In genomic region chr22:37248251-37248650, GRCh38 we compare ENCODE assay signal across 23 cellular contexts. TPM values are rescaled to one million over a fixed set of nuclear protein-coding genes. Genes with fewer than 3 reads are reported as not detected.
DNase-seq lines count a peak whose midpoint lies in the region; ATAC-seq and TF ChIP-seq lines count a peak whose summit lies in the region.
"Had no signal": no experiment of that assay in that cellular context is flagged by ENCODE, and none has a peak within 500 bp of the region (broad histone marks: within the 10 kb centered on the region; RNA-seq: fewer than 3 reads in every experiment).

No MANE protein-coding gene starts in this region.

- no peaks in the 10 kb centered on the region for H3K9me3 Mint-ChIP-seq in endodermal cell
- H3K9me3 Mint-ChIP-seq: CD4-positive, alpha-beta memory T cell; T-helper 2 cell treated with Interferon-gamma antibody and Interleukin-4, amounts not matched to agents 5 μg/mL and 100 μg/mL, for 36 hours had no signal

- no peak overlapping the region for H2AFZ ChIP-seq in mammary epithelial cell (ENCODE audit: low read depth, low read length)

- in situ Hi-C loops in mammary epithelial cell (cut with MboI; ENCODE audit: low sequenced_read_pairs in 2 of 2): no loop called here

- H3K4me3 Mint-ChIP-seq in endodermal cell: no peak overlapping the region
- H3K4me3 Mint-ChIP-seq: CD4-positive, alpha-beta memory T cell; T-helper 2 cell treated with Interferon-gamma antibody and Interleukin-4, amounts not matched to agents 5 μg/mL and 100 μg/mL, for 36 hours had no signal

- no peak overlapping the region for H3K4me2 ChIP-seq in mammary epithelial cell (ENCODE audit: insufficient read depth, low read depth, low read length)
- H3K4me2 ChIP-seq: KMS-11 had no signal

- peak; percentile 37 for DNase-seq in mammary epithelial cell
- DNase-seq in breast epithelium (ENCODE audit: low spot score in 2 of 2): no peak
- peak; percentile 14 to 29 for DNase-seq in NCI-H526 (lab: John Stamatoyannopoulos, UW)
- peak; percentile 24 for DNase-seq in endodermal cell
- peak; percentile 6 for DNase-seq in upper lobe of right lung
- DNase-seq in NOMO-1 (lab: John Stamatoyannopoulos, UW; ENCODE audit: unreplicated experiment in 2 of 2): no peak
- DNase-seq: activated naive CD4-positive, alpha-beta T cell treated with anti-CD3 and anti-CD28 coated beads, Interleukin-2, amount 50 U/mL, for 16 hours; CD4-positive, alpha-beta memory T cell; colonic mucosa; gastrocnemius medialis; left colon; NCI-H1092 treated with DMSO at 0.1 percent for 48 hours; NCI-H524 treated with DMSO at 0.1 percent for 48 hours; OCI-M1 had no signal

- H3K27me3 Mint-ChIP-seq in endodermal cell (ENCODE audit: insufficient read depth): peaks cover 1% of the 10 kb centered on the region
- H3K27me3 Mint-ChIP-seq: CD4-positive, alpha-beta memory T cell had no signal

- BruUV-seq in mammary epithelial cell (replicated peaks; lab: Mats Ljungman, UMichigan): no TSS peak

- WGBS in mammary epithelial cell (ENCODE audit: low coverage, missing lambda C conversion rate): 25% methylated on average over 6 of the region's 6 CpGs
- WGBS in endodermal cell (ENCODE audit: insufficient coverage in 1 of 2, insufficient read length in 1 of 2), 2 experiments: 88 to 92% methylated on average over 2 to 6 of the region's 6 CpGs

- TF ChIP-seq CTCF in mammary epithelial cell (conservative IDR thresholded peaks at IDR 0.05 in 1 of 2, IDR thresholded peaks at IDR 0.05 in 1 of 2; ENCODE audit: extremely low read depth in 1 of 2, insufficient read depth in 1 of 2, low read depth in 1 of 2, low read length in 2 of 2): no peak
- TF ChIP-seq CTCF in breast epithelium (IDR thresholded peaks at IDR 0.05): no peak
- TF ChIP-seq CTCF in endodermal cell (conservative IDR thresholded peaks at IDR 0.05): no peak
- TF ChIP-seq CTCF in upper lobe of right lung (IDR thresholded peaks at IDR 0.05): no peak

- H4K20me1 ChIP-seq in mammary epithelial cell (ENCODE audit: insufficient read depth, low read length): no peaks in the 10 kb centered on the region

- no peak for TF ChIP-seq POLR2A in breast epithelium (IDR thresholded peaks at IDR 0.05)

- dilution Hi-C loops in mammary epithelial cell (cut with HindIII; ENCODE audit: low sequenced_read_pairs): no loop called here

- peaks cover 8% of the 10 kb centered on the region for H3K79me2 ChIP-seq in mammary epithelial cell (ENCODE audit: insufficient read depth, low read length)

- peaks cover 21% of the 10 kb centered on the region for H3K4me1 ChIP-seq in mammary epithelial cell (ENCODE audit: insufficient read depth, low read length)
- no peaks in the 10 kb centered on the region for H3K4me1 ChIP-seq in breast epithelium
- no peaks in the 10 kb centered on the region for H3K4me1 ChIP-seq in endodermal cell (ENCODE audit: control insufficient read depth, insufficient read depth, low read length)
- peaks cover 6% of the 10 kb centered on the region for H3K4me1 ChIP-seq in upper lobe of right lung
- H3K4me1 ChIP-seq: colonic mucosa, gastrocnemius medialis had no signal

- H3K27ac ChIP-seq in mammary epithelial cell (ENCODE audit: insufficient read depth, low read depth, low read length) (no peak overlapping the region), breast epithelium (no peak overlapping the region), endodermal cell (ENCODE audit: low read depth, low read length) (no peak overlapping the region), upper lobe of right lung (no peak overlapping the region)
- H3K27ac ChIP-seq: colonic mucosa, gastrocnemius medialis, KMS-11, neutrophil, right atrium auricular region, SJSA1 had no signal

- H3K4me3 ChIP-seq in mammary epithelial cell (replicated peaks in 1 of 3; ENCODE audit: insufficient read depth in 1 of 3, low read depth in 2 of 3, low read length in 3 of 3) (no peak overlapping the region), breast epithelium (no peak overlapping the region), endodermal cell (ENCODE audit: low read length) (no peak overlapping the region), upper lobe of right lung (no peak overlapping the region)
- H3K4me3 ChIP-seq: colonic mucosa, gastrocnemius medialis, right atrium auricular region, SJSA1 had no signal

- H3K27ac Mint-ChIP-seq in endodermal cell: no peak overlapping the region
- H3K27ac Mint-ChIP-seq: T-helper 2 cell treated with Interferon-gamma antibody and Interleukin-4, amounts not matched to agents 5 μg/mL and 100 μg/mL, for 36 hours had no signal

- H3K4me1 Mint-ChIP-seq in endodermal cell: peaks cover 7% of the 10 kb centered on the region

- H3K36me3 ChIP-seq in mammary epithelial cell (ENCODE audit: insufficient read depth, low read length) (no peaks in the 10 kb centered on the region), breast epithelium (no peaks in the 10 kb centered on the region), endodermal cell (ENCODE audit: control insufficient read depth, insufficient read depth, low read length) (no peaks in the 10 kb centered on the region), upper lobe of right lung (no peaks in the 10 kb centered on the region)
- H3K36me3 ChIP-seq: colonic mucosa, gastrocnemius medialis, neutrophil, right atrium auricular region, SJSA1 had no signal

- intact Hi-C loops in mammary epithelial cell (cut with micrococcal nuclease): no loop called here
- intact Hi-C loops in breast epithelium (cut with DNase I; ENCODE audit: low total_unique reads): no loop called here
- intact Hi-C loops in upper lobe of right lung (cut with DNase I): no loop called here

- no peaks in the 10 kb centered on the region for H3K27me3 ChIP-seq in mammary epithelial cell (ENCODE audit: insufficient read depth, low read length)
- H3K27me3 ChIP-seq in breast epithelium: no peaks in the 10 kb centered on the region
- H3K27me3 ChIP-seq in endodermal cell (ENCODE audit: control insufficient read depth, insufficient read depth, low read length, poor library complexity, severe bottlenecking): no peaks in the 10 kb centered on the region
- no peaks in the 10 kb centered on the region for H3K27me3 ChIP-seq in upper lobe of right lung
- H3K27me3 ChIP-seq: colonic mucosa, neutrophil, SJSA1 had no signal

- no peak overlapping the region for H3K9ac ChIP-seq in mammary epithelial cell (ENCODE audit: insufficient read depth, low read length)
- H3K9ac ChIP-seq in endodermal cell (ENCODE audit: extremely low read depth, low read length, poor library complexity, severe bottlenecking): no peak overlapping the region
- H3K9ac ChIP-seq: KMS-11 had no signal

- ATAC-seq in upper lobe of right lung: no peak
- no peak for ATAC-seq in GM21423 (IDR thresholded peaks at IDR 0.05; ENCODE audit: unreplicated experiment)
- ATAC-seq in HG02938 (IDR thresholded peaks at IDR 0.05; ENCODE audit: unreplicated experiment): no peak
- ATAC-seq: gastrocnemius medialis, left colon had no signal

- H3K36me3 Mint-ChIP-seq in endodermal cell (ENCODE audit: low read depth): no peaks in the 10 kb centered on the region

- no peaks in the 10 kb centered on the region for H3K9me3 ChIP-seq in mammary epithelial cell (replicated peaks; ENCODE audit: insufficient read depth, low read length)
- no peaks in the 10 kb centered on the region for H3K9me3 ChIP-seq in breast epithelium
- H3K9me3 ChIP-seq in endodermal cell (ENCODE audit: control insufficient read depth, low read length): no peaks in the 10 kb centered on the region
- H3K9me3 ChIP-seq in upper lobe of right lung: no peaks in the 10 kb centered on the region
- H3K9me3 ChIP-seq: colonic mucosa, gastrocnemius medialis, neutrophil, right atrium auricular region, SJSA1 had no signal

- CTCF ChIA-PET in mammary epithelial cell (lab: Charles Lee; ENCODE audit: low non-redundant PET): no interaction called here

RNA-seq across cellular contexts. Expression of gene RAC2, which starts 4.2 kb away (rescaled TPM):
- 100 to 1,000 TPM in 1 of 2 donors, 10 to 100 TPM in 1; 13.2 to 119 TPM for total RNA-seq in mammary epithelial cell
- 211 TPM for polyA plus RNA-seq in mammary epithelial cell
- polyA minus RNA-seq in mammary epithelial cell: 272 TPM
- total RNA-seq in breast epithelium: 10 to 100 TPM; 10.5 to 12.0 (median 11.5) TPM
- total RNA-seq in endodermal cell: 1 to 10 TPM; 4.5 to 5.6 TPM
- 2.0 TPM for polyA plus RNA-seq in endodermal cell (2013, experiment 1 of 2)
- 1.8 TPM for polyA plus RNA-seq in endodermal cell (2013, experiment 2 of 2)
- total RNA-seq in upper lobe of right lung: 107 TPM

RNA-seq across cellular contexts. Expression of gene CYTH4, which starts 34.1 kb away (rescaled TPM):
- total RNA-seq in mammary epithelial cell (1 to 10 TPM in 1 of 2 donors, under 1 TPM in 1; under 0.01 to 1.1 TPM), breast epithelium (10 to 100 TPM in 2 of 3 donors, 1 to 10 TPM in 1; 6.9 to 25.1 (median 10.5) TPM), endodermal cell (not detected), upper lobe of right lung (37.9 TPM)
- 0.48 TPM for polyA plus RNA-seq in mammary epithelial cell
- 4.4 TPM for polyA minus RNA-seq in mammary epithelial cell
- polyA plus RNA-seq in endodermal cell (2013, experiment 1 of 2): not detected
- polyA plus RNA-seq in endodermal cell (2013, experiment 2 of 2): not detected
- total RNA-seq: epithelial cell of proximal tubule had no signal

RNA-seq across cellular contexts. Expression of gene SSTR3, which starts 36.0 kb away (rescaled TPM):
- total RNA-seq in mammary epithelial cell: not detected
- polyA plus RNA-seq in mammary epithelial cell: not detected
- not detected for polyA minus RNA-seq in mammary epithelial cell
- not detected for total RNA-seq in breast epithelium
- under 1 TPM; 0.11 to 0.20 TPM for total RNA-seq in endodermal cell
- 0.14 TPM for polyA plus RNA-seq in endodermal cell (2013, experiment 1 of 2)
- polyA plus RNA-seq in endodermal cell (2013, experiment 2 of 2): 0.12 TPM
- total RNA-seq in upper lobe of right lung: not detected
- total RNA-seq: epithelial cell of proximal tubule, gastrocnemius medialis, right atrium auricular region, SJSA1, ureter had no signal

Comparison
In these comparisons a context has a peak if more than half of its experiments do, and no peak if none do; other contexts are left out.
1. DNase-seq: peak in mammary epithelial cell (single experiment), NCI-H526 (2 of 2), endodermal cell (single experiment) and upper lobe of right lung (single experiment); none in breast epithelium (0 of 2) and NOMO-1 (0 of 2).